1 cellular context compared by ENCODE assay signal in genomic region chr12:89279499-89279898, GRCh38.
TF ChIP-seq lines count a peak whose summit lies in the region.

No MANE protein-coding gene starts in this region.

TF ChIP-seq in SK-N-SH, 30 proteins besides CTCF, POLR2A, EP300 and RAD21 (continued from another document):
- TF ChIP-seq REST (IDR thresholded peaks at IDR 0.05; ENCODE audit: low read depth, low read length) = no peak
- no peak for TF ChIP-seq FOXJ3 (CRISPR knock-in tag; IDR thresholded peaks at IDR 0.05)
- TF ChIP-seq GATA2 (CRISPR knock-in tag; IDR thresholded peaks at IDR 0.05) = no peak
- TF ChIP-seq POLR2AphosphoS5 (IDR thresholded peaks at IDR 0.05; ENCODE audit: low read depth, low read length) = no peak
- no peak for TF ChIP-seq PBX3 (IDR thresholded peaks at IDR 0.05)
- TF ChIP-seq GABPA (IDR thresholded peaks at IDR 0.05; ENCODE audit: low read depth) = no peak
- TF ChIP-seq FOXM1 (IDR thresholded peaks at IDR 0.05; ENCODE audit: low read depth) = no peak
- TF ChIP-seq YY1 (IDR thresholded peaks at IDR 0.05; ENCODE audit: low read depth) = no peak
- no peak for TF ChIP-seq MAX (IDR thresholded peaks at IDR 0.05; ENCODE audit: low read depth)
- no peak for TF ChIP-seq USF2 (IDR thresholded peaks at IDR 0.05; ENCODE audit: borderline replicate concordance, low read depth, low read length)
